ENCODE assay signal across 18 cellular contexts in genomic region chr2:16081316-16082200, GRCh38.
"Had no signal": no experiment of that assay in that cellular context is flagged by ENCODE, and none has a peak within 500 bp of the region (broad histone marks: within the 10 kb centered on the region; RNA-seq: fewer than 3 reads in every experiment).

No MANE protein-coding gene starts in this region.

- ATAC-seq: effector memory CD8-positive, alpha-beta T cell; gastroesophageal sphincter; lower lobe of right lung; natural killer cell treated with Interleukin-12 subunit alpha and Interleukin-12 subunit beta and Interleukin-15 and Interleukin-18, amount 100 ng/mL, for 72 hours; stimulated activated naive B cell treated with anti-CD40 and anti-IgM and Interleukin-4, amounts not matched to agents 10 μg/mL and 1 μg/mL and 100 μg/mL, for 72 hours; stimulated activated naive CD8-positive, alpha-beta T cell treated with anti-CD3 and anti-CD28 coated beads, Interleukin-15, amount 100 ng/mL, for 72 hours had no signal

- H3K27ac ChIP-seq: esophagus squamous epithelium, gastroesophageal sphincter, left ventricle myocardium inferior, lower lobe of right lung, neutrophil, sigmoid colon, skin epidermis, thoracic aorta, transverse colon had no signal

- DNase-seq: effector memory CD8-positive, alpha-beta T cell; esophagus squamous epithelium; foreskin fibroblast; glutamatergic neuron; left ventricle myocardium inferior; lower lobe of right lung; midbrain; sigmoid colon; stimulated activated CD4-positive, alpha-beta T cell treated with anti-CD3 and anti-CD28 coated beads, Interleukin-2, amount 100 ng/mL, for 24 hours; stimulated activated CD4-positive, alpha-beta T cell treated with anti-CD3 and anti-CD28 coated beads, Interleukin-4, amount 100 ng/mL, for 4 hours; stimulated activated naive B cell treated with anti-CD40 and anti-IgM and Interleukin-4, amounts not matched to agents 10 μg/mL and 1 μg/mL and 100 μg/mL, for 72 hours; stimulated activated naive CD8-positive, alpha-beta T cell treated with anti-CD3 and anti-CD28 coated beads, Interleukin-15, amount 100 ng/mL, for 72 hours; transverse colon had no signal

- H3K27me3 ChIP-seq: neutrophil, transverse colon had no signal

- H3K4me1 ChIP-seq: esophagus squamous epithelium, gastroesophageal sphincter, left ventricle myocardium inferior, lower lobe of right lung, sigmoid colon, transverse colon had no signal

- H3K36me3 ChIP-seq: esophagus squamous epithelium, gastroesophageal sphincter, left ventricle myocardium inferior, lower lobe of right lung, neutrophil, sigmoid colon, thoracic aorta, transverse colon had no signal

- H3K4me3 ChIP-seq: esophagus squamous epithelium, gastroesophageal sphincter, left ventricle myocardium inferior, lower lobe of right lung, sigmoid colon, skin epidermis, thoracic aorta, transverse colon had no signal

- H3K9me3 ChIP-seq: esophagus squamous epithelium, gastroesophageal sphincter, left ventricle myocardium inferior, lower lobe of right lung, neutrophil, sigmoid colon, thoracic aorta, transverse colon had no signal
